In genomic region chr6:151721141-151721540, GRCh38 we compare ENCODE assay signal across 22 cellular contexts.
"Had no signal": no experiment of that assay in that cellular context is flagged by ENCODE, and none has a peak within 500 bp of the region (broad histone marks: within the 10 kb centered on the region; RNA-seq: fewer than 3 reads in every experiment).

No MANE protein-coding gene starts in this region.

- H3K27me3 ChIP-seq: colonic mucosa, esophagus squamous epithelium, hepatocyte, neural progenitor cell, pancreas, thyroid gland had no signal

- ATAC-seq: activated CD8-positive, alpha-beta T cell treated with anti-CD3 and anti-CD28 coated beads for 36 hours; activated T-cell treated with anti-CD3 and anti-CD28 coated beads, Interleukin-2, amount 50 U/mL, for 72 hours; pancreas; stimulated activated effector memory CD8-positive, alpha-beta T cell treated with anti-CD3 and anti-CD28 coated beads, Interleukin-12 subunit alpha, Interleukin-12 subunit beta, amount 100 ng/mL, for 72 hours; WTC11 had no signal

- H3K27me3 Mint-ChIP-seq: brain had no signal

- H3K9me3 Mint-ChIP-seq: activated CD8-positive, alpha-beta T cell treated with anti-CD3 and anti-CD28 coated beads for 36 hours; activated T-cell treated with anti-CD3 and anti-CD28 coated beads, Interleukin-2, amount 50 U/mL, for 72 hours; brain; neural progenitor cell; stimulated activated effector memory CD8-positive, alpha-beta T cell treated with anti-CD3 and anti-CD28 coated beads, Interleukin-12 subunit alpha, Interleukin-12 subunit beta, amount 100 ng/mL, for 72 hours; WTC11 had no signal

- H3K27ac ChIP-seq: colonic mucosa, esophagus squamous epithelium, hepatocyte, neural progenitor cell, pancreas, sigmoid colon, thyroid gland had no signal

- H3K27ac Mint-ChIP-seq: activated CD8-positive, alpha-beta T cell treated with anti-CD3 and anti-CD28 coated beads for 36 hours; activated naive CD8-positive, alpha-beta T cell; activated T-cell treated with anti-CD3 and anti-CD28 coated beads, Interleukin-2, amount 50 U/mL, for 72 hours; brain; neural progenitor cell; stimulated activated effector memory CD8-positive, alpha-beta T cell treated with anti-CD3 and anti-CD28 coated beads, Interleukin-12 subunit alpha, Interleukin-12 subunit beta, amount 100 ng/mL, for 72 hours; T-helper 1 cell treated with Interleukin-12 subunit alpha and Interleukin-12 subunit beta and Interleukin-4 antibody, amounts not matched to agents 30 μg/mL and 1 μg/mL, for 36 hours; WTC11 had no signal

- H3K4me3 ChIP-seq: colonic mucosa, esophagus squamous epithelium, hepatocyte, lung, neural progenitor cell, pancreas, sigmoid colon, thyroid gland had no signal

- H3K4me1 Mint-ChIP-seq: brain, neural progenitor cell had no signal

- H3K79me2 ChIP-seq: hepatocyte had no signal

- H3K4me1 ChIP-seq: colonic mucosa, neural progenitor cell, pancreas, sigmoid colon had no signal

- H3K36me3 Mint-ChIP-seq: activated naive CD8-positive, alpha-beta T cell; brain; neural progenitor cell; stimulated activated effector memory CD8-positive, alpha-beta T cell treated with anti-CD3 and anti-CD28 coated beads, Interleukin-12 subunit alpha, Interleukin-12 subunit beta, amount 100 ng/mL, for 72 hours; WTC11 had no signal

- H3K9me3 ChIP-seq: colonic mucosa, esophagus squamous epithelium, pancreas, sigmoid colon, thyroid gland had no signal

- H3K4me2 ChIP-seq: hepatocyte, neural progenitor cell had no signal

- H3K4me3 Mint-ChIP-seq: activated CD8-positive, alpha-beta T cell treated with anti-CD3 and anti-CD28 coated beads for 36 hours; activated naive CD8-positive, alpha-beta T cell; activated T-cell treated with anti-CD3 and anti-CD28 coated beads, Interleukin-2, amount 50 U/mL, for 72 hours; brain; neural progenitor cell; stimulated activated effector memory CD8-positive, alpha-beta T cell treated with anti-CD3 and anti-CD28 coated beads, Interleukin-12 subunit alpha, Interleukin-12 subunit beta, amount 100 ng/mL, for 72 hours; T-helper 1 cell treated with Interleukin-12 subunit alpha and Interleukin-12 subunit beta and Interleukin-4 antibody, amounts not matched to agents 30 μg/mL and 1 μg/mL, for 36 hours; WTC11 had no signal

- H3K36me3 ChIP-seq: colonic mucosa, esophagus squamous epithelium, neural progenitor cell, pancreas, sigmoid colon, thyroid gland had no signal

- H2AFZ ChIP-seq: hepatocyte, neural progenitor cell had no signal

- DNase-seq: activated CD4-positive, alpha-beta T cell treated with anti-CD3 and anti-CD28 coated beads for 4 hours; activated CD8-positive, alpha-beta memory T cell treated with anti-CD3 and anti-CD28 coated beads, Interleukin-2, amount 50 U/mL, for 4 hours; activated CD8-positive, alpha-beta T cell treated with anti-CD3 and anti-CD28 coated beads for 36 hours; activated gamma-delta T cell treated with Interleukin-2 at 50 U/mL for 16 hours; activated T-cell treated with anti-CD3 and anti-CD28 coated beads, Interleukin-2, amount 50 U/mL, for 72 hours; central memory CD4-positive, alpha-beta T cell; colonic mucosa; esophagus squamous epithelium; islet precursor cell; midbrain; pancreas; sigmoid colon; stimulated activated CD4-positive, alpha-beta T cell treated with anti-CD3 and anti-CD28 coated beads, Interleukin-1b, Interleukin-23, amount 100 ng/mL, for 48 hours; thyroid gland had no signal
